In the genomic region with DNA sequence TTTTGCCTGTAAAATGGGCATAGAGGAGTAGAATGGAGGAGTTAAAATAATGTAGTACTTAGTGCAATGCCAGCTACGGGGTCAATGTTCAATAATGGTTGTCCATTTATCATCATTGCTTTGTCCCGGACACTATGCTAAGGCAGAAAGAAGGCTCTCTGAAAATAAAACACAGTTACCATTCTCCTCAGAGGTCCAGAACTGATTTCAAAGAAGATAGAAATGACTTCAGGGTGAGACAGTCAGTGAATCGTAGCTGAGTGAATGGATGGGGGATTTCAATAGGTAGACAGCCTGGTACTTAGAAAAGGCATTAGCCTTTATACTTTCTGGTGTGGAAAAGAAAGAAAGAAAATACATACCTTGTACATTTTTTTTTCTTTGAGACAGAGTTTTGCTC, we compare ENCODE assay signal across 8 cellular contexts. TPM values are rescaled to one million over a fixed set of nuclear protein-coding genes. Genes with fewer than 3 reads are reported as not detected.
DNase-seq lines count a peak whose midpoint lies in the region; ATAC-seq, FAIRE-seq and TF ChIP-seq lines count a peak whose summit lies in the region.

No MANE protein-coding gene starts in this region.

- no peak for ATAC-seq in activated CD8-positive, alpha-beta memory T cell treated with anti-CD3 and anti-CD28 coated beads, Interleukin-2, amount 10 ng/mL, durations not matched to agents 7 days and 5 days
- ATAC-seq in activated naive CD8-positive, alpha-beta T cell treated with anti-CD3 and anti-CD28 coated beads, Interleukin-2, amount 50 U/mL, for 24 hours = no peak
- no peak for ATAC-seq in GM18907 (IDR thresholded peaks at IDR 0.05; ENCODE audit: unreplicated experiment)
- ATAC-seq in GM18867 (IDR thresholded peaks at IDR 0.05; ENCODE audit: unreplicated experiment) = no peak

- no peak overlapping the region for H3K27ac Mint-ChIP-seq in activated CD8-positive, alpha-beta memory T cell treated with anti-CD3 and anti-CD28 coated beads, Interleukin-2, amount 10 ng/mL, durations not matched to agents 7 days and 5 days
- H3K27ac Mint-ChIP-seq in activated naive CD8-positive, alpha-beta T cell treated with anti-CD3 and anti-CD28 coated beads, Interleukin-2, amount 50 U/mL, for 24 hours = peak overlapping the region; percentile 65

- H3K4me1 ChIP-seq in kidney (ENCODE audit: control insufficient read depth in 1 of 2, insufficient read depth in 1 of 2, low read depth in 1 of 2, low read length in 2 of 2) = peaks cover 5 to 14% of the 10 kb centered on the region in 2 donors

- H3K36me3 Mint-ChIP-seq in activated CD8-positive, alpha-beta memory T cell treated with anti-CD3 and anti-CD28 coated beads, Interleukin-2, amount 10 ng/mL, durations not matched to agents 7 days and 5 days = peaks cover 6% of the 10 kb centered on the region
- no peaks in the 10 kb centered on the region for H3K36me3 Mint-ChIP-seq in activated naive CD8-positive, alpha-beta T cell treated with anti-CD3 and anti-CD28 coated beads, Interleukin-2, amount 50 U/mL, for 24 hours (ENCODE audit: low read depth)

- peak overlapping the region; percentile 51 to 92 for H3K9ac ChIP-seq in kidney (ENCODE audit: low read length in 2 of 2)

- H3K27me3 Mint-ChIP-seq in activated CD8-positive, alpha-beta memory T cell treated with anti-CD3 and anti-CD28 coated beads, Interleukin-2, amount 10 ng/mL, durations not matched to agents 7 days and 5 days = no peaks in the 10 kb centered on the region
- no peaks in the 10 kb centered on the region for H3K27me3 Mint-ChIP-seq in activated naive CD8-positive, alpha-beta T cell treated with anti-CD3 and anti-CD28 coated beads, Interleukin-2, amount 50 U/mL, for 24 hours

- peak overlapping the region; percentile 78 to 82 for H3K4me3 ChIP-seq in kidney (ENCODE audit: low read length in 2 of 2)

- CTCF ChIA-PET in activated CD8-positive, alpha-beta memory T cell treated with anti-CD3 and anti-CD28 coated beads, Interleukin-2, amount 10 ng/mL, durations not matched to agents 7 days and 5 days (lab: Charles Lee) = interaction anchor here (0.8 to 4.3 kb wide), 4 partner anchors 10 to 74 kb away, joined by 3 to 18 read pairs (median 4); no protein-coding TSS in a partner anchor

- TF ChIP-seq CTCF in kidney (IDR thresholded peaks at IDR 0.05; ENCODE audit: borderline replicate concordance, extremely low read depth, insufficient read depth) = no peak

- H3K36me3 ChIP-seq in kidney (ENCODE audit: control insufficient read depth in 1 of 2, insufficient read depth in 2 of 2, low read length in 2 of 2) = no peaks in the 10 kb centered on the region

- H3K27ac ChIP-seq in kidney (ENCODE audit: low read depth in 2 of 2, low read length in 2 of 2) (peak overlapping the region; percentile 98 to 99), substantia nigra (ENCODE audit: low read depth, low read length, poor library complexity, severe bottlenecking) (peak overlapping the region; percentile 90)

- FAIRE-seq in kidney (lab: Jason Lieb, UNC) = no peak

- H3K9me3 ChIP-seq in kidney (ENCODE audit: control insufficient read depth in 1 of 2, low read length in 2 of 2) = no peaks in the 10 kb centered on the region

- peak overlapping the region; percentile 86 for H3K4me3 Mint-ChIP-seq in activated CD8-positive, alpha-beta memory T cell treated with anti-CD3 and anti-CD28 coated beads, Interleukin-2, amount 10 ng/mL, durations not matched to agents 7 days and 5 days
- H3K4me3 Mint-ChIP-seq in activated naive CD8-positive, alpha-beta T cell treated with anti-CD3 and anti-CD28 coated beads, Interleukin-2, amount 50 U/mL, for 24 hours = peak overlapping the region; percentile 92

- peaks cover 27% of the 10 kb centered on the region for H3K4me1 Mint-ChIP-seq in activated CD8-positive, alpha-beta memory T cell treated with anti-CD3 and anti-CD28 coated beads, Interleukin-2, amount 10 ng/mL, durations not matched to agents 7 days and 5 days
- H3K4me1 Mint-ChIP-seq in activated naive CD8-positive, alpha-beta T cell treated with anti-CD3 and anti-CD28 coated beads, Interleukin-2, amount 50 U/mL, for 24 hours = peaks cover 45% of the 10 kb centered on the region

- DNase-seq in activated CD8-positive, alpha-beta memory T cell treated with anti-CD3 and anti-CD28 coated beads, Interleukin-2, amount 10 ng/mL, durations not matched to agents 7 days and 5 days = no peak
- no peak for DNase-seq in activated CD8-positive, alpha-beta memory T cell treated with anti-CD3 and anti-CD28 coated beads, Interleukin-2, amount 50 U/mL, for 48 hours
- no peak for DNase-seq in activated naive CD8-positive, alpha-beta T cell treated with anti-CD3 and anti-CD28 coated beads, Interleukin-2, amount 50 U/mL, for 24 hours
- no peak for DNase-seq in kidney
- no peak for DNase-seq in substantia nigra (lab: John Stamatoyannopoulos, UW)
- no peak for DNase-seq in NCI-H2081 (lab: John Stamatoyannopoulos, UW)

- no peaks in the 10 kb centered on the region for H3K9me3 Mint-ChIP-seq in activated CD8-positive, alpha-beta memory T cell treated with anti-CD3 and anti-CD28 coated beads, Interleukin-2, amount 10 ng/mL, durations not matched to agents 7 days and 5 days (ENCODE audit: low read depth)
- peaks cover 4% of the 10 kb centered on the region for H3K9me3 Mint-ChIP-seq in activated naive CD8-positive, alpha-beta T cell treated with anti-CD3 and anti-CD28 coated beads, Interleukin-2, amount 50 U/mL, for 24 hours

- intact Hi-C loops in kidney (cut with DNase I) = no loop called here

RNA-seq across cellular contexts. Expression of gene AK3, which starts 1.2 kb away (rescaled TPM):
- 10 to 100 TPM; 35.6 to 35.8 TPM for total RNA-seq in activated CD8-positive, alpha-beta memory T cell treated with anti-CD3 and anti-CD28 coated beads, Interleukin-2, amount 10 ng/mL, durations not matched to agents 7 days and 5 days
- total RNA-seq in kidney = 70.9 TPM
- 93.5 TPM for polyA plus RNA-seq in kidney (ENCODE audit: insufficient read depth, low read depth, low replicate concordance)

RNA-seq across cellular contexts. Expression of gene RCL1, which starts 50.5 kb away (rescaled TPM):
- 10 to 100 TPM; 14.3 to 20.2 TPM for total RNA-seq in activated CD8-positive, alpha-beta memory T cell treated with anti-CD3 and anti-CD28 coated beads, Interleukin-2, amount 10 ng/mL, durations not matched to agents 7 days and 5 days
- total RNA-seq in kidney = 22.8 TPM
- polyA plus RNA-seq in kidney (ENCODE audit: insufficient read depth, low read depth, low replicate concordance) = 15.7 TPM
